In genomic region chr20:36574278-36575065, GRCh38 we compare ENCODE assay signal across 8 cellular contexts. TPM values are rescaled to one million over a fixed set of nuclear protein-coding genes. Genes with fewer than 3 reads are reported as not detected.
DNase-seq lines count a peak whose midpoint lies in the region; ATAC-seq and TF ChIP-seq lines count a peak whose summit lies in the region.

No MANE protein-coding gene starts in this region.

- H3K27ac ChIP-seq in DOHH2 (ENCODE audit: low read depth, low read length) = peak overlapping the region; percentile 77
- peak overlapping the region; percentile 93 for H3K27ac ChIP-seq in lower lobe of right lung

- H3K9me3 ChIP-seq in DOHH2 (ENCODE audit: control insufficient read depth, insufficient read depth, low read length) (no peaks in the 10 kb centered on the region), lower lobe of right lung (no peaks in the 10 kb centered on the region)

- H3K4me1 ChIP-seq in DOHH2 (ENCODE audit: control insufficient read depth, low read length) (peaks cover 27% of the 10 kb centered on the region), lower lobe of right lung (peaks cover 29% of the 10 kb centered on the region)

- ATAC-seq in lower lobe of right lung (peak; percentile 51), GM18909 (IDR thresholded peaks at IDR 0.05; ENCODE audit: poor library complexity, unreplicated experiment) (no peak)

- H3K4me3 ChIP-seq in DOHH2 (ENCODE audit: low read length) (peak overlapping the region; percentile 87), LNCaP clone FGC (ENCODE audit: low read depth, low read length) (peak overlapping the region; percentile 78), lower lobe of right lung (peak overlapping the region; percentile 82)

- H3K4me2 ChIP-seq in DOHH2 (ENCODE audit: low read length) = peak overlapping the region; percentile 93

- DNase-seq in LNCaP clone FGC (ENCODE audit: low read depth) (no peak), dermis blood vessel endothelial cell (peak; percentile 63), lower lobe of right lung (peak; percentile 70), inferior parietal cortex (ENCODE audit: extremely low spot score) (no peak)
- peak; percentile 57 for DNase-seq in activated CD4-positive, CD25-positive, alpha-beta regulatory T cell treated with anti-CD3 and anti-CD28 coated beads, Interleukin-2, amount 50 U/mL, for 72 hours
- DNase-seq in stimulated activated CD8-positive, alpha-beta memory T cell treated with anti-CD3 and anti-CD28 coated beads, Interleukin-4, amount 100 ng/mL, for 24 hours (ENCODE audit: low read depth) = peak; percentile 30

- H4K20me1 ChIP-seq in DOHH2 (ENCODE audit: control insufficient read depth, insufficient read depth, low read depth, low read length) = peaks cover 21% of the 10 kb centered on the region

- H3F3A ChIP-seq in DOHH2 (ENCODE audit: control insufficient read depth, insufficient read depth) = peaks cover 16% of the 10 kb centered on the region

- TF ChIP-seq CTCF in DOHH2 (IDR thresholded peaks at IDR 0.05; ENCODE audit: low read depth, low read length, poor library complexity, severe bottlenecking) (no peak), LNCaP clone FGC (IDR thresholded peaks at IDR 0.05; ENCODE audit: control insufficient read depth, extremely low read depth, insufficient read depth) (no peak), lower lobe of right lung (IDR thresholded peaks at IDR 0.05) (no peak)

- peaks cover 42% of the 10 kb centered on the region for H3K36me3 ChIP-seq in DOHH2 (ENCODE audit: control insufficient read depth, low read length)
- peaks cover 12% of the 10 kb centered on the region for H3K36me3 ChIP-seq in lower lobe of right lung

- no peaks in the 10 kb centered on the region for H3K27me3 ChIP-seq in DOHH2 (ENCODE audit: control insufficient read depth, low read length)
- H3K27me3 ChIP-seq in lower lobe of right lung (ENCODE audit: low read depth) = no peaks in the 10 kb centered on the region

- intact Hi-C loops in lower lobe of right lung (cut with DNase I) = no loop called here

- no peaks in the 10 kb centered on the region for H3K9me2 ChIP-seq in DOHH2 (replicated peaks; ENCODE audit: control insufficient read depth, low read length)

- peaks cover 64% of the 10 kb centered on the region for H3K79me2 ChIP-seq in DOHH2 (ENCODE audit: control insufficient read depth, low read length)

RNA-seq across cellular contexts. Expression of gene TGIF2, which starts 1.1 kb away (rescaled TPM):
- total RNA-seq in dermis blood vessel endothelial cell = 22.3 and 23.1 TPM in 2 replicates
- 12.4 TPM for total RNA-seq in lower lobe of right lung

RNA-seq across cellular contexts. Expression of gene RAB5IF, which starts 31.1 kb away (rescaled TPM):
- 93.5 and 100 TPM in 2 replicates for total RNA-seq in dermis blood vessel endothelial cell
- total RNA-seq in lower lobe of right lung = 100.0 TPM

RNA-seq across cellular contexts. Expression of gene MYL9, which starts 33.2 kb away (rescaled TPM):
- 1.9 and 3.7 TPM in 2 replicates for total RNA-seq in dermis blood vessel endothelial cell
- total RNA-seq in lower lobe of right lung = 274 TPM

Comparison
In these comparisons a context has a peak if more than half of its experiments do, and no peak if none do; other contexts are left out.
1. DNase-seq: peak in activated CD4-positive, CD25-positive, alpha-beta regulatory T cell treated with anti-CD3 and anti-CD28 coated beads, Interleukin-2, amount 50 U/mL, for 72 hours (single experiment), dermis blood vessel endothelial cell (single experiment), lower lobe of right lung (single experiment) and stimulated activated CD8-positive, alpha-beta memory T cell treated with anti-CD3 and anti-CD28 coated beads, Interleukin-4, amount 100 ng/mL, for 24 hours (single experiment); none in LNCaP clone FGC (single experiment) and inferior parietal cortex (single experiment).
2. RNA of gene MYL9, which starts 33.2 kb away (total RNA-seq): 274 TPM in lower lobe of right lung (single experiment); 1.9 to 3.7 TPM in dermis blood vessel endothelial cell; every median in the first group is over 10 times any median in the second.
3. Peak in every context shown above with its lines, with median percentiles within 50 percentile points of each other: H3K4me3 ChIP-seq.